In genomic region chr10:3287566-3288445, GRCh38 we compare ENCODE assay signal across 19 cellular contexts.
DNase-seq lines count a peak whose midpoint lies in the region; ATAC-seq and TF ChIP-seq lines count a peak whose summit lies in the region.
"Had no signal": no experiment of that assay in that cellular context is flagged by ENCODE, and none has a peak within 500 bp of the region (broad histone marks: within the 10 kb centered on the region; RNA-seq: fewer than 3 reads in every experiment).

No MANE protein-coding gene starts in this region.

- peak overlapping the region; percentile 21 for H3K27ac ChIP-seq in C4-2B
- no peak overlapping the region for H3K27ac ChIP-seq in substantia nigra (ENCODE audit: low read depth, low read length, poor library complexity, severe bottlenecking)
- H3K27ac ChIP-seq: foreskin keratinocyte, sigmoid colon had no signal

- intact Hi-C loops in left colon (cut with DNase I, micrococcal nuclease): no loop called here

- DNase-seq in HT-29 (ENCODE audit: low spot score): peak; percentile 88
- DNase-seq in NCI-H748 treated with DMSO at 0.1 percent for 48 hours (lab: John Stamatoyannopoulos, UW): peak; percentile 65
- DNase-seq in left colon: peak; percentile 94 to 95
- DNase-seq in dermis blood vessel endothelial cell: no peak
- DNase-seq in activated CD4-positive, alpha-beta T cell treated with anti-CD3 and anti-CD28 coated beads for 48 hours: no peak
- DNase-seq in NCI-H2107 treated with DMSO at 0.1 percent for 48 hours (lab: John Stamatoyannopoulos, UW; ENCODE audit: unreplicated experiment): no peak
- DNase-seq in substantia nigra (lab: John Stamatoyannopoulos, UW): no peak
- DNase-seq: activated CD4-positive, alpha-beta T cell treated with anti-CD3 and anti-CD28 coated beads, Interleukin-2, amount 50 U/mL, for 4 hours; activated T-cell treated with anti-CD3 and anti-CD28 coated beads, Interleukin-2, amount 50 U/mL, for 24 hours; COR-L47; foreskin keratinocyte; GDM1; IMR-90; NCI-H1048; nucleus accumbens; sigmoid colon; stimulated activated CD4-positive, alpha-beta T cell treated with anti-CD3 and anti-CD28 coated beads, Interleukin-1b, Interleukin-23, amount 100 ng/mL, for 48 hours had no signal

- TF ChIP-seq CTCF in C4-2B (conservative IDR thresholded peaks at IDR 0.05): peak; percentile 40

- peak; percentile 100 for ATAC-seq in left colon
- ATAC-seq: foreskin keratinocyte, left lobe of liver had no signal

Comparison
In these comparisons a context has a peak if more than half of its experiments do, and no peak if none do; other contexts are left out.
1. DNase-seq: peak in HT-29 (single experiment), NCI-H748 treated with DMSO at 0.1 percent for 48 hours (single experiment) and left colon (2 of 2); none in dermis blood vessel endothelial cell (single experiment), activated CD4-positive, alpha-beta T cell treated with anti-CD3 and anti-CD28 coated beads for 48 hours (single experiment), NCI-H2107 treated with DMSO at 0.1 percent for 48 hours (single experiment) and substantia nigra (0 of 49).